Comparison of ENCODE assay signal across 16 cellular contexts in the genomic region with DNA sequence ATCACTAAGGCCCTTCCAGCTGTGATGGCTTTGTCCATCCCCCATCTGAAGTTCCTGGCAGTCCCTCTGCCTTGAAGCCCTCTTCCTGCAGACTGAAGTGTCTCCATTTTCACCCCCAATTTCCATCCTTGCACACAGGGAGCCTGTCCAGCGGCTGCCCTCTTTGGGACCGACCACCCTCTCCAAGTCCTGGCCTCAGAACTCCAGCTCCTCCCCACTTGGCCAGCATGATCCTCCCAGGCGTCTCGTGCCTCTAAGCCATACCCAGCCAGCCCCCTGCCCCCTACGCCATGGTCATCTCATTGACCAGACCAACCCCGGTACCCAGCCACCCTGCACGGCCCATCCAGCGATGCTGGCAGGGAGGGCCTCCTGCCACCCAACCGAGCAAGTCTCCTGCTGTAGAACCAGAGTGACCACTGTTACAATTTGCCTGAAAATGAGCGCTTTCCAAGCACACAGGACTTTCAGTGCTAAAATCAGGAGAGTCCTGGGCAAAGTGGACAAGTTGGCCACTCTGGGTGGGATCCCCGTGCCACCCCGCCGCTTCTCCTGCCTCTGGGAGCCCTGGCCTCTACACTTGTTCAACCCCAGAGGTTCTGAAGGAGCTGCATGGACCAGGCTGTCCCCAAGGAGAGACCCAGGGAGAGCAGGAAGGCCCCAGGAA.
A peak's percentile ranks its signal among the peaks of the same experiment; 100 is the strongest.
DNase-seq lines count a peak whose midpoint lies in the region; TF ChIP-seq lines count a peak whose summit lies in the region.
"Had no signal": no experiment of that assay in that cellular context is flagged by ENCODE, and none has a peak within 500 bp of the region (broad histone marks: within the 10 kb centered on the region; RNA-seq: fewer than 3 reads in every experiment).

No MANE protein-coding gene starts in this region.

- CTCF ChIA-PET in CD8-positive, alpha-beta memory T cell (lab: Charles Lee) = interaction anchor here (1.0 to 1.5 kb wide), 2 partner anchors 73 to 81 kb away, joined by 3 to 4 read pairs; no protein-coding TSS in a partner anchor

- intact Hi-C loops in CD14-positive monocyte (cut with micrococcal nuclease) = no loop called here
- intact Hi-C loops in activated T-helper 1 cell treated with anti-CD3 and anti-CD28 coated beads, Interleukin-12 subunit alpha, Interleukin-12 subunit beta, Interleukin-2, Interleukin-4 antibody, amounts not matched to agents 30 ng/mL and 10 ng/mL and 1 ng/mL, durations not matched to agents 14 hours and 24 hours and 36 hours (cut with micrococcal nuclease) = no loop called here

- no peak overlapping the region for H3K4me3 ChIP-seq in CD8-positive, alpha-beta memory T cell (ENCODE audit: low read length)
- H3K4me3 ChIP-seq in brain microvascular endothelial cell (ENCODE audit: low read depth, low read length) = no peak overlapping the region
- H3K4me3 ChIP-seq: pancreas, SK-N-MC had no signal

- POLR2A ChIA-PET in CD8-positive, alpha-beta memory T cell (lab: Charles Lee) = no interaction called here

- no peak overlapping the region for H3K27ac ChIP-seq in CD8-positive, alpha-beta memory T cell (ENCODE audit: low read depth, low read length)
- H3K27ac ChIP-seq in brain microvascular endothelial cell = no peak overlapping the region
- H3K27ac ChIP-seq: pancreas, SK-N-MC had no signal

- H3K27ac Mint-ChIP-seq in CD14-positive monocyte = peak overlapping the region in 4 of 7 donors; percentile 16 to 73 (median 30)
- peak overlapping the region in 6 of 8 donors; percentile 7 to 81 (median 47) for H3K27ac Mint-ChIP-seq in CD8-positive, alpha-beta memory T cell
- H3K27ac Mint-ChIP-seq in activated T-helper 1 cell treated with anti-CD3 and anti-CD28 coated beads, Interleukin-12 subunit alpha, Interleukin-12 subunit beta, Interleukin-2, Interleukin-4 antibody, amounts not matched to agents 30 ng/mL and 10 ng/mL and 1 ng/mL, durations not matched to agents 14 hours and 24 hours and 36 hours = peak overlapping the region; percentile 29

- TF ChIP-seq CTCF in CD14-positive monocyte (IDR thresholded peaks at IDR 0.05) (no peak), brain microvascular endothelial cell (IDR thresholded peaks at IDR 0.05; ENCODE audit: low read depth, low read length, missing control alignments) (no peak)

- H3K9me3 ChIP-seq in CD8-positive, alpha-beta memory T cell (ENCODE audit: low read length) = no peaks in the 10 kb centered on the region
- H3K9me3 ChIP-seq: pancreas had no signal

- no peaks in the 10 kb centered on the region for H3K27me3 ChIP-seq in CD8-positive, alpha-beta memory T cell (ENCODE audit: insufficient read depth, low read length, poor library complexity, severe bottlenecking)
- H3K27me3 ChIP-seq in brain microvascular endothelial cell (replicated peaks) = no peaks in the 10 kb centered on the region
- H3K27me3 ChIP-seq: pancreas had no signal

- H3K9me3 Mint-ChIP-seq in CD14-positive monocyte = no peaks in the 10 kb centered on the region
- no peaks in the 10 kb centered on the region for H3K9me3 Mint-ChIP-seq in CD8-positive, alpha-beta memory T cell
- no peaks in the 10 kb centered on the region for H3K9me3 Mint-ChIP-seq in activated T-helper 1 cell treated with anti-CD3 and anti-CD28 coated beads, Interleukin-12 subunit alpha, Interleukin-12 subunit beta, Interleukin-2, Interleukin-4 antibody, amounts not matched to agents 30 ng/mL and 10 ng/mL and 1 ng/mL, durations not matched to agents 14 hours and 24 hours and 36 hours

- H3K4me1 Mint-ChIP-seq in CD14-positive monocyte = no peaks in the 10 kb centered on the region
- peaks cover 0 to 6% (median 0%) of the 10 kb centered on the region in 3 donors for H3K4me1 Mint-ChIP-seq in CD8-positive, alpha-beta memory T cell
- H3K4me1 Mint-ChIP-seq in activated T-helper 1 cell treated with anti-CD3 and anti-CD28 coated beads, Interleukin-12 subunit alpha, Interleukin-12 subunit beta, Interleukin-2, Interleukin-4 antibody, amounts not matched to agents 30 ng/mL and 10 ng/mL and 1 ng/mL, durations not matched to agents 14 hours and 24 hours and 36 hours (ENCODE audit: low read depth) = peaks cover 3% of the 10 kb centered on the region

- H3K27me3 Mint-ChIP-seq in CD14-positive monocyte (ENCODE audit: low read depth in 3 of 3) = peaks cover 0 to 10% (median 9%) of the 10 kb centered on the region in 3 donors
- peaks cover 0 to 1% of the 10 kb centered on the region in 2 donors for H3K27me3 Mint-ChIP-seq in CD8-positive, alpha-beta memory T cell
- H3K27me3 Mint-ChIP-seq in activated T-helper 1 cell treated with anti-CD3 and anti-CD28 coated beads, Interleukin-12 subunit alpha, Interleukin-12 subunit beta, Interleukin-2, Interleukin-4 antibody, amounts not matched to agents 30 ng/mL and 10 ng/mL and 1 ng/mL, durations not matched to agents 14 hours and 24 hours and 36 hours (ENCODE audit: insufficient read depth) = no peaks in the 10 kb centered on the region

- peaks cover 10% of the 10 kb centered on the region for H3K36me3 ChIP-seq in CD8-positive, alpha-beta memory T cell (ENCODE audit: insufficient read depth, low read length)
- H3K36me3 ChIP-seq in brain microvascular endothelial cell (replicated peaks) = peaks cover 38% of the 10 kb centered on the region
- H3K36me3 ChIP-seq: pancreas had no signal

- H3K36me3 Mint-ChIP-seq in CD14-positive monocyte = peaks cover 27 to 34% of the 10 kb centered on the region in 2 donors
- peaks cover 0 to 45% (median 4%) of the 10 kb centered on the region in 3 donors for H3K36me3 Mint-ChIP-seq in CD8-positive, alpha-beta memory T cell
- H3K36me3 Mint-ChIP-seq in activated T-helper 1 cell treated with anti-CD3 and anti-CD28 coated beads, Interleukin-12 subunit alpha, Interleukin-12 subunit beta, Interleukin-2, Interleukin-4 antibody, amounts not matched to agents 30 ng/mL and 10 ng/mL and 1 ng/mL, durations not matched to agents 14 hours and 24 hours and 36 hours (ENCODE audit: low read depth) = peaks cover 17% of the 10 kb centered on the region

- H3K4me3 Mint-ChIP-seq in CD14-positive monocyte = no peak overlapping the region
- H3K4me3 Mint-ChIP-seq in CD8-positive, alpha-beta memory T cell = no peak overlapping the region
- no peak overlapping the region for H3K4me3 Mint-ChIP-seq in activated T-helper 1 cell treated with anti-CD3 and anti-CD28 coated beads, Interleukin-12 subunit alpha, Interleukin-12 subunit beta, Interleukin-2, Interleukin-4 antibody, amounts not matched to agents 30 ng/mL and 10 ng/mL and 1 ng/mL, durations not matched to agents 14 hours and 24 hours and 36 hours

- in situ Hi-C loops in brain microvascular endothelial cell (cut with HindIII; ENCODE audit: low pct_ligation_motif_present, low sequenced_read_pairs) = no loop called here

- DNase-seq in CD14-positive monocyte (ENCODE audit: low spot score) (no peak), mesenteric fat pad (ENCODE audit: low spot score) (peak; percentile 67), GM19238 (ENCODE audit: insufficient read length, low spot score) (no peak), EL (no peak), brain microvascular endothelial cell (no peak), SK-N-DZ (ENCODE audit: low spot score) (no peak)
- peak in 1 of 5 donors; percentile 44 for DNase-seq in CD8-positive, alpha-beta memory T cell
- no peak for DNase-seq in activated T-helper 1 cell treated with anti-CD3 and anti-CD28 coated beads, Interleukin-12 subunit alpha, Interleukin-12 subunit beta, Interleukin-2, Interleukin-4 antibody, amounts not matched to agents 30 ng/mL and 10 ng/mL and 1 ng/mL, durations not matched to agents 14 hours and 24 hours and 36 hours (ENCODE audit: low spot score)
- DNase-seq: activated CD4-positive, alpha-beta T cell treated with anti-CD3 and anti-CD28 coated beads, Interleukin-2, amount 50 U/mL, for 4 hours; dermis blood vessel endothelial cell; erythroblast; KG1; OCI-M1; stimulated activated CD4-positive, alpha-beta T cell treated with anti-CD3 and anti-CD28 coated beads, Interleukin-4, amount 100 ng/mL, for 24 hours had no signal

- no peaks in the 10 kb centered on the region for H3K4me1 ChIP-seq in CD8-positive, alpha-beta memory T cell (ENCODE audit: insufficient read depth, low read length)
- H3K4me1 ChIP-seq: pancreas had no signal
